Comparison of ENCODE assay signal across 6 cellular contexts in genomic region chr3:155683321-155683720, GRCh38.
"Had no signal": no experiment of that assay in that cellular context is flagged by ENCODE, and none has a peak within 500 bp of the region (broad histone marks: within the 10 kb centered on the region; RNA-seq: fewer than 3 reads in every experiment).

No MANE protein-coding gene starts in this region.

- H3K4me3 Mint-ChIP-seq: GM23338, H9 had no signal

- H3K4me3 ChIP-seq: GM23338, K562 had no signal

- H3K9me3 Mint-ChIP-seq: GM23338, H9 had no signal

- ATAC-seq: GM23338, HCT116, K562 had no signal

- H3K27ac Mint-ChIP-seq: GM23338, H9 had no signal

- DNase-seq: H9, IMR-90, KG1 had no signal
